ENCODE assay signal across 1 cellular context in the genomic region with DNA sequence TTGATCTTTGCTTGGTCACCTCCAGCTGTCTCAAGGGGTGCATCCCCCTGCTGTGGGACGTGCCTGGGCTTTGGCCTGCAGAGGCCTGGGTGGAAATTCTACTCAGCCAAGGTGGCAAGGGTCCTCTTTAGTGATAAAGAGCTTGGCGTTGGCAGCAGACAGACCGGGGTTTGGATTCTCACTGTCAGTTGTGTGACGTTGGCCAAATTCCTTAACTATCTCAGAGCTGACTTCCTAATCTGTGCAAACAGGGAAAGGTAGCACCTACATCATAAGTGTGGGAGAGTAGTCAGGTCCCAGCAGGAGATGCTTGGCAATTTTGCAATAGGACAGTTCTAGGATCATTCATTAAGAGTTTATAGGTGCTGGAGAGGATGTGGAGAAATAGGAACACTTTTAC.
TF ChIP-seq lines count a peak whose summit lies in the region.

No MANE protein-coding gene starts in this region.

TF ChIP-seq in HepG2, 621 proteins besides CTCF, POLR2A, EP300 and RAD21:
- TF ChIP-seq, protein P1, sequence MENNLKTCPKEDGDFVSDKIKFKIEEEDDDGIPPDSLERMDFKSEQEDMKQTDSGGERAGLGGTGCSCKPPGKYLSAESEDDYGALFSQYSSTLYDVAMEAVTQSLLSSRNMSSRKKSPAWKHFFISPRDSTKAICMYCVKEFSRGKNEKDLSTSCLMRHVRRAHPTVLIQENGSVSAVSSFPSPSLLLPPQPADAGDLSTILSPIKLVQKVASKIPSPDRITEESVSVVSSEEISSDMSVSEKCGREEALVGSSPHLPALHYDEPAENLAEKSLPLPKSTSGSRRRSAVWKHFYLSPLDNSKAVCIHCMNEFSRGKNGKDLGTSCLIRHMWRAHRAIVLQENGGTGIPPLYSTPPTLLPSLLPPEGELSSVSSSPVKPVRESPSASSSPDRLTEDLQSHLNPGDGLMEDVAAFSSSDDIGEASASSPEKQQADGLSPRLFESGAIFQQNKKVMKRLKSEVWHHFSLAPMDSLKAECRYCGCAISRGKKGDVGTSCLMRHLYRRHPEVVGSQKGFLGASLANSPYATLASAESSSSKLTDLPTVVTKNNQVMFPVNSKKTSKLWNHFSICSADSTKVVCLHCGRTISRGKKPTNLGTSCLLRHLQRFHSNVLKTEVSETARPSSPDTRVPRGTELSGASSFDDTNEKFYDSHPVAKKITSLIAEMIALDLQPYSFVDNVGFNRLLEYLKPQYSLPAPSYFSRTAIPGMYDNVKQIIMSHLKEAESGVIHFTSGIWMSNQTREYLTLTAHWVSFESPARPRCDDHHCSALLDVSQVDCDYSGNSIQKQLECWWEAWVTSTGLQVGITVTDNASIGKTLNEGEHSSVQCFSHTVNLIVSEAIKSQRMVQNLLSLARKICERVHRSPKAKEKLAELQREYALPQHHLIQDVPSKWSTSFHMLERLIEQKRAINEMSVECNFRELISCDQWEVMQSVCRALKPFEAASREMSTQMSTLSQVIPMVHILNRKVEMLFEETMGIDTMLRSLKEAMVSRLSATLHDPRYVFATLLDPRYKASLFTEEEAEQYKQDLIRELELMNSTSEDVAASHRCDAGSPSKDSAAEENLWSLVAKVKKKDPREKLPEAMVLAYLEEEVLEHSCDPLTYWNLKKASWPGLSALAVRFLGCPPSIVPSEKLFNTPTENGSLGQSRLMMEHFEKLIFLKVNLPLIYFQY (CRISPR knock-in tag; IDR thresholded peaks at IDR 0.05; ENCODE audit: borderline replicate concordance), result no peak
- peak; percentile 73 for TF ChIP-seq CREB1 (IDR thresholded peaks at IDR 0.05)
- no peak for TF ChIP-seq CREB1 (CRISPR knock-in tag; IDR thresholded peaks at IDR 0.05)
- no peak for TF ChIP-seq CC2D1A (CRISPR knock-in tag; IDR thresholded peaks at IDR 0.05)
- TF ChIP-seq, protein P2, sequence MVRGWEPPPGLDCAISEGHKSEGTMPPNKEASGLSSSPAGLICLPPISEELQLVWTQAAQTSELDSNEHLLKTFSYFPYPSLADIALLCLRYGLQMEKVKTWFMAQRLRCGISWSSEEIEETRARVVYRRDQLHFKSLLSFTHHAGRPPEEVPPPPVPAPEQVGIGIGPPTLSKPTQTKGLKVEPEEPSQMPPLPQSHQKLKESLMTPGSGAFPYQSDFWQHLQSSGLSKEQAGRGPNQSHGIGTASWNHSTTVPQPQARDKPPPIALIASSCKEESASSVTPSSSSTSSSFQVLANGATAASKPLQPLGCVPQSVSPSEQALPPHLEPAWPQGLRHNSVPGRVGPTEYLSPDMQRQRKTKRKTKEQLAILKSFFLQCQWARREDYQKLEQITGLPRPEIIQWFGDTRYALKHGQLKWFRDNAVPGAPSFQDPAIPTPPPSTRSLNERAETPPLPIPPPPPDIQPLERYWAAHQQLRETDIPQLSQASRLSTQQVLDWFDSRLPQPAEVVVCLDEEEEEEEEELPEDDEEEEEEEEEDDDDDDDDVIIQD (CRISPR knock-in tag; IDR thresholded peaks at IDR 0.05; ENCODE audit: low read depth), result no peak
- no peak for TF ChIP-seq SRF (IDR thresholded peaks at IDR 0.05; ENCODE audit: low read depth, low read length)
